1 cellular context compared by ENCODE assay signal in genomic region chr17:58337600-58338453, GRCh38.
TF ChIP-seq lines count a peak whose summit lies in the region.

No MANE protein-coding gene starts in this region.

TF ChIP-seq in GM12878, 131 proteins besides CTCF, POLR2A, EP300 and RAD21 (continued from another document and continues in another):
- TF ChIP-seq, protein P1, sequence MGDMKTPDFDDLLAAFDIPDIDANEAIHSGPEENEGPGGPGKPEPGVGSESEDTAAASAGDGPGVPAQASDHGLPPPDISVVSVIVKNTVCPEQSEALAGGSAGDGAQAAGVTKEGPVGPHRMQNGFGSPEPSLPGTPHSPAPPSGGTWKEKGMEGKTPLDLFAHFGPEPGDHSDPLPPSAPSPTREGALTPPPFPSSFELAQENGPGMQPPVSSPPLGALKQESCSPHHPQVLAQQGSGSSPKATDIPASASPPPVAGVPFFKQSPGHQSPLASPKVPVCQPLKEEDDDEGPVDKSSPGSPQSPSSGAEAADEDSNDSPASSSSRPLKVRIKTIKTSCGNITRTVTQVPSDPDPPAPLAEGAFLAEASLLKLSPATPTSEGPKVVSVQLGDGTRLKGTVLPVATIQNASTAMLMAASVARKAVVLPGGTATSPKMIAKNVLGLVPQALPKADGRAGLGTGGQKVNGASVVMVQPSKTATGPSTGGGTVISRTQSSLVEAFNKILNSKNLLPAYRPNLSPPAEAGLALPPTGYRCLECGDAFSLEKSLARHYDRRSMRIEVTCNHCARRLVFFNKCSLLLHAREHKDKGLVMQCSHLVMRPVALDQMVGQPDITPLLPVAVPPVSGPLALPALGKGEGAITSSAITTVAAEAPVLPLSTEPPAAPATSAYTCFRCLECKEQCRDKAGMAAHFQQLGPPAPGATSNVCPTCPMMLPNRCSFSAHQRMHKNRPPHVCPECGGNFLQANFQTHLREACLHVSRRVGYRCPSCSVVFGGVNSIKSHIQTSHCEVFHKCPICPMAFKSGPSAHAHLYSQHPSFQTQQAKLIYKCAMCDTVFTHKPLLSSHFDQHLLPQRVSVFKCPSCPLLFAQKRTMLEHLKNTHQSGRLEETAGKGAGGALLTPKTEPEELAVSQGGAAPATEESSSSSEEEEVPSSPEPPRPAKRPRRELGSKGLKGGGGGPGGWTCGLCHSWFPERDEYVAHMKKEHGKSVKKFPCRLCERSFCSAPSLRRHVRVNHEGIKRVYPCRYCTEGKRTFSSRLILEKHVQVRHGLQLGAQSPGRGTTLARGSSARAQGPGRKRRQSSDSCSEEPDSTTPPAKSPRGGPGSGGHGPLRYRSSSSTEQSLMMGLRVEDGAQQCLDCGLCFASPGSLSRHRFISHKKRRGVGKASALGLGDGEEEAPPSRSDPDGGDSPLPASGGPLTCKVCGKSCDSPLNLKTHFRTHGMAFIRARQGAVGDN (IDR thresholded peaks at IDR 0.05), result peak; percentile 61
- TF ChIP-seq NFXL1 (IDR thresholded peaks at IDR 0.05; ENCODE audit: borderline replicate concordance) (no peak), BCL11A (IDR thresholded peaks at IDR 0.05; ENCODE audit: low read depth, low read length) (peak; percentile 89), CHD1 (IDR thresholded peaks at IDR 0.05; ENCODE audit: low read depth, low read length) (no peak), RB1 (IDR thresholded peaks at IDR 0.05; ENCODE audit: borderline replicate concordance) (0 out of 2 replicates have a peak, but pooled peaks have one; percentile 52), E2F8 (IDR thresholded peaks at IDR 0.05; ENCODE audit: low read depth, partially characterized antibody) (no peak), IRF3 (IDR thresholded peaks at IDR 0.05) (peak; percentile 29; the same call in 1 of the 2 replicates), SMAD1 (IDR thresholded peaks at IDR 0.05; ENCODE audit: low read depth, partially characterized antibody) (peak; percentile 92), NR2C1 (IDR thresholded peaks at IDR 0.05) (peak; percentile 3; the same call in 1 of the 2 replicates), SUPT20H (IDR thresholded peaks at IDR 0.05; ENCODE audit: borderline replicate concordance, control insufficient read depth, low read depth, low read length) (no peak), SUZ12 (IDR thresholded peaks at IDR 0.05; ENCODE audit: unreplicated experiment) (no peak), MYB (IDR thresholded peaks at IDR 0.05; ENCODE audit: borderline replicate concordance, low read depth, low read length) (peak; percentile 98), RUNX3 (IDR thresholded peaks at IDR 0.05; ENCODE audit: low read length) (no peak), ELK1 (IDR thresholded peaks at IDR 0.05; ENCODE audit: low read depth, low read length) (peak; percentile 95), TBL1XR1 (IDR thresholded peaks at IDR 0.05; ENCODE audit: low read depth, low read length) (peak; percentile 79), BRCA1 (IDR thresholded peaks at IDR 0.05; ENCODE audit: low read depth, low read length) (no peak)
- TF ChIP-seq, protein P2, sequence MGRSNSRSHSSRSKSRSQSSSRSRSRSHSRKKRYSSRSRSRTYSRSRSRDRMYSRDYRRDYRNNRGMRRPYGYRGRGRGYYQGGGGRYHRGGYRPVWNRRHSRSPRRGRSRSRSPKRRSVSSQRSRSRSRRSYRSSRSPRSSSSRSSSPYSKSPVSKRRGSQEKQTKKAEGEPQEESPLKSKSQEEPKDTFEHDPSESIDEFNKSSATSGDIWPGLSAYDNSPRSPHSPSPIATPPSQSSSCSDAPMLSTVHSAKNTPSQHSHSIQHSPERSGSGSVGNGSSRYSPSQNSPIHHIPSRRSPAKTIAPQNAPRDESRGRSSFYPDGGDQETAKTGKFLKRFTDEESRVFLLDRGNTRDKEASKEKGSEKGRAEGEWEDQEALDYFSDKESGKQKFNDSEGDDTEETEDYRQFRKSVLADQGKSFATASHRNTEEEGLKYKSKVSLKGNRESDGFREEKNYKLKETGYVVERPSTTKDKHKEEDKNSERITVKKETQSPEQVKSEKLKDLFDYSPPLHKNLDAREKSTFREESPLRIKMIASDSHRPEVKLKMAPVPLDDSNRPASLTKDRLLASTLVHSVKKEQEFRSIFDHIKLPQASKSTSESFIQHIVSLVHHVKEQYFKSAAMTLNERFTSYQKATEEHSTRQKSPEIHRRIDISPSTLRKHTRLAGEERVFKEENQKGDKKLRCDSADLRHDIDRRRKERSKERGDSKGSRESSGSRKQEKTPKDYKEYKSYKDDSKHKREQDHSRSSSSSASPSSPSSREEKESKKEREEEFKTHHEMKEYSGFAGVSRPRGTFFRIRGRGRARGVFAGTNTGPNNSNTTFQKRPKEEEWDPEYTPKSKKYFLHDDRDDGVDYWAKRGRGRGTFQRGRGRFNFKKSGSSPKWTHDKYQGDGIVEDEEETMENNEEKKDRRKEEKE (IDR thresholded peaks at IDR 0.05), result no peak
- TF ChIP-seq, protein P3, sequence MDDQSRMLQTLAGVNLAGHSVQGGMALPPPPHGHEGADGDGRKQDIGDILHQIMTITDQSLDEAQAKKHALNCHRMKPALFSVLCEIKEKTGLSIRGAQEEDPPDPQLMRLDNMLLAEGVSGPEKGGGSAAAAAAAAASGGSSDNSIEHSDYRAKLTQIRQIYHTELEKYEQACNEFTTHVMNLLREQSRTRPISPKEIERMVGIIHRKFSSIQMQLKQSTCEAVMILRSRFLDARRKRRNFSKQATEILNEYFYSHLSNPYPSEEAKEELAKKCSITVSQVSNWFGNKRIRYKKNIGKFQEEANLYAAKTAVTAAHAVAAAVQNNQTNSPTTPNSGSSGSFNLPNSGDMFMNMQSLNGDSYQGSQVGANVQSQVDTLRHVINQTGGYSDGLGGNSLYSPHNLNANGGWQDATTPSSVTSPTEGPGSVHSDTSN (IDR thresholded peaks at IDR 0.05; ENCODE audit: insufficient replicate concordance, low read depth, low read length), result peak; percentile 49
- TF ChIP-seq, protein P4, sequence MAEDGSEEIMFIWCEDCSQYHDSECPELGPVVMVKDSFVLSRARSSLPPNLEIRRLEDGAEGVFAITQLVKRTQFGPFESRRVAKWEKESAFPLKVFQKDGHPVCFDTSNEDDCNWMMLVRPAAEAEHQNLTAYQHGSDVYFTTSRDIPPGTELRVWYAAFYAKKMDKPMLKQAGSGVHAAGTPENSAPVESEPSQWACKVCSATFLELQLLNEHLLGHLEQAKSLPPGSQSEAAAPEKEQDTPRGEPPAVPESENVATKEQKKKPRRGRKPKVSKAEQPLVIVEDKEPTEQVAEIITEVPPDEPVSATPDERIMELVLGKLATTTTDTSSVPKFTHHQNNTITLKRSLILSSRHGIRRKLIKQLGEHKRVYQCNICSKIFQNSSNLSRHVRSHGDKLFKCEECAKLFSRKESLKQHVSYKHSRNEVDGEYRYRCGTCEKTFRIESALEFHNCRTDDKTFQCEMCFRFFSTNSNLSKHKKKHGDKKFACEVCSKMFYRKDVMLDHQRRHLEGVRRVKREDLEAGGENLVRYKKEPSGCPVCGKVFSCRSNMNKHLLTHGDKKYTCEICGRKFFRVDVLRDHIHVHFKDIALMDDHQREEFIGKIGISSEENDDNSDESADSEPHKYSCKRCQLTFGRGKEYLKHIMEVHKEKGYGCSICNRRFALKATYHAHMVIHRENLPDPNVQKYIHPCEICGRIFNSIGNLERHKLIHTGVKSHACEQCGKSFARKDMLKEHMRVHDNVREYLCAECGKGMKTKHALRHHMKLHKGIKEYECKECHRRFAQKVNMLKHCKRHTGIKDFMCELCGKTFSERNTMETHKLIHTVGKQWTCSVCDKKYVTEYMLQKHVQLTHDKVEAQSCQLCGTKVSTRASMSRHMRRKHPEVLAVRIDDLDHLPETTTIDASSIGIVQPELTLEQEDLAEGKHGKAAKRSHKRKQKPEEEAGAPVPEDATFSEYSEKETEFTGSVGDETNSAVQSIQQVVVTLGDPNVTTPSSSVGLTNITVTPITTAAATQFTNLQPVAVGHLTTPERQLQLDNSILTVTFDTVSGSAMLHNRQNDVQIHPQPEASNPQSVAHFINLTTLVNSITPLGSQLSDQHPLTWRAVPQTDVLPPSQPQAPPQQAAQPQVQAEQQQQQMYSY (CRISPR knock-in tag; IDR thresholded peaks at IDR 0.05), result no peak
- TF ChIP-seq, protein P5, sequence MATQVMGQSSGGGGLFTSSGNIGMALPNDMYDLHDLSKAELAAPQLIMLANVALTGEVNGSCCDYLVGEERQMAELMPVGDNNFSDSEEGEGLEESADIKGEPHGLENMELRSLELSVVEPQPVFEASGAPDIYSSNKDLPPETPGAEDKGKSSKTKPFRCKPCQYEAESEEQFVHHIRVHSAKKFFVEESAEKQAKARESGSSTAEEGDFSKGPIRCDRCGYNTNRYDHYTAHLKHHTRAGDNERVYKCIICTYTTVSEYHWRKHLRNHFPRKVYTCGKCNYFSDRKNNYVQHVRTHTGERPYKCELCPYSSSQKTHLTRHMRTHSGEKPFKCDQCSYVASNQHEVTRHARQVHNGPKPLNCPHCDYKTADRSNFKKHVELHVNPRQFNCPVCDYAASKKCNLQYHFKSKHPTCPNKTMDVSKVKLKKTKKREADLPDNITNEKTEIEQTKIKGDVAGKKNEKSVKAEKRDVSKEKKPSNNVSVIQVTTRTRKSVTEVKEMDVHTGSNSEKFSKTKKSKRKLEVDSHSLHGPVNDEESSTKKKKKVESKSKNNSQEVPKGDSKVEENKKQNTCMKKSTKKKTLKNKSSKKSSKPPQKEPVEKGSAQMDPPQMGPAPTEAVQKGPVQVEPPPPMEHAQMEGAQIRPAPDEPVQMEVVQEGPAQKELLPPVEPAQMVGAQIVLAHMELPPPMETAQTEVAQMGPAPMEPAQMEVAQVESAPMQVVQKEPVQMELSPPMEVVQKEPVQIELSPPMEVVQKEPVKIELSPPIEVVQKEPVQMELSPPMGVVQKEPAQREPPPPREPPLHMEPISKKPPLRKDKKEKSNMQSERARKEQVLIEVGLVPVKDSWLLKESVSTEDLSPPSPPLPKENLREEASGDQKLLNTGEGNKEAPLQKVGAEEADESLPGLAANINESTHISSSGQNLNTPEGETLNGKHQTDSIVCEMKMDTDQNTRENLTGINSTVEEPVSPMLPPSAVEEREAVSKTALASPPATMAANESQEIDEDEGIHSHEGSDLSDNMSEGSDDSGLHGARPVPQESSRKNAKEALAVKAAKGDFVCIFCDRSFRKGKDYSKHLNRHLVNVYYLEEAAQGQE (IDR thresholded peaks at IDR 0.05; ENCODE audit: low read depth, low read length), result peak; percentile 55; the same call in 1 of the 2 replicates
- TF ChIP-seq, protein P6, sequence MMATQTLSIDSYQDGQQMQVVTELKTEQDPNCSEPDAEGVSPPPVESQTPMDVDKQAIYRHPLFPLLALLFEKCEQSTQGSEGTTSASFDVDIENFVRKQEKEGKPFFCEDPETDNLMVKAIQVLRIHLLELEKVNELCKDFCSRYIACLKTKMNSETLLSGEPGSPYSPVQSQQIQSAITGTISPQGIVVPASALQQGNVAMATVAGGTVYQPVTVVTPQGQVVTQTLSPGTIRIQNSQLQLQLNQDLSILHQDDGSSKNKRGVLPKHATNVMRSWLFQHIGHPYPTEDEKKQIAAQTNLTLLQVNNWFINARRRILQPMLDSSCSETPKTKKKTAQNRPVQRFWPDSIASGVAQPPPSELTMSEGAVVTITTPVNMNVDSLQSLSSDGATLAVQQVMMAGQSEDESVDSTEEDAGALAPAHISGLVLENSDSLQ (IDR thresholded peaks at IDR 0.05), result peak; percentile 89
